10 cellular contexts compared by ENCODE assay signal in genomic region chr22:43289976-43290663, GRCh38. TPM values are rescaled to one million over a fixed set of nuclear protein-coding genes. Genes with fewer than 3 reads are reported as not detected.
DNase-seq lines count a peak whose midpoint lies in the region; ATAC-seq, FAIRE-seq and TF ChIP-seq lines count a peak whose summit lies in the region.
"Had no signal": no experiment of that assay in that cellular context is flagged by ENCODE, and none has a peak within 500 bp of the region (broad histone marks: within the 10 kb centered on the region; RNA-seq: fewer than 3 reads in every experiment).

No MANE protein-coding gene starts in this region.

- peaks cover 74% of the 10 kb centered on the region for H3K27me3 ChIP-seq in skeletal muscle satellite cell (ENCODE audit: control insufficient read depth, insufficient read depth, low read length)
- H3K27me3 ChIP-seq: vagina had no signal

- TF ChIP-seq POLR2A in H54 (IDR thresholded peaks at IDR 0.05; ENCODE audit: low read depth, low read length): no peak

- peak overlapping the region; percentile 57 for H3K4me2 ChIP-seq in skeletal muscle satellite cell (ENCODE audit: low read length)

- DNase-seq in H54 (ENCODE audit: insufficient read length, low spot score) (peak; percentile 24), NCI-H446 treated with DMSO at 0.1 percent for 48 hours (lab: John Stamatoyannopoulos, UW) (peak; percentile 74), fibroblast of the aortic adventitia (ENCODE audit: low read depth) (peak; percentile 33), NCI-H526 (lab: John Stamatoyannopoulos, UW) (no peak), hippocampal formation (lab: John Stamatoyannopoulos, UW) (no peak)
- DNase-seq: activated CD4-positive, alpha-beta T cell treated with anti-CD3 and anti-CD28 coated beads, Interleukin-2, amount 50 U/mL, for 48 hours had no signal

- TF ChIP-seq CTCF in fibroblast of the aortic adventitia (IDR thresholded peaks at IDR 0.05; ENCODE audit: insufficient read depth, low read length): no peak

- H3K4me3 ChIP-seq in fibroblast of the aortic adventitia (ENCODE audit: low read depth, low read length) (peak overlapping the region; percentile 55), skeletal muscle satellite cell (ENCODE audit: low read length) (no peak overlapping the region)

- H3K36me3 ChIP-seq in skeletal muscle satellite cell (ENCODE audit: insufficient read depth, low read length): no peaks in the 10 kb centered on the region
- H3K36me3 ChIP-seq: vagina had no signal

- H3K4me1 ChIP-seq in skeletal muscle satellite cell (ENCODE audit: control insufficient read depth, insufficient read depth, low read length): no peaks in the 10 kb centered on the region

- no peak overlapping the region for H3K9ac ChIP-seq in skeletal muscle satellite cell (ENCODE audit: low read depth, low read length)

- H3K9me3 ChIP-seq in skeletal muscle satellite cell (replicated peaks; ENCODE audit: low read length): no peaks in the 10 kb centered on the region
- H3K9me3 ChIP-seq: vagina had no signal

- no peak for FAIRE-seq in H54 (lab: Jason Lieb, UNC)
- FAIRE-seq: colon had no signal

- ATAC-seq in GM19397 (IDR thresholded peaks at IDR 0.05; ENCODE audit: unreplicated experiment): no peak

RNA-seq across cellular contexts. Expression of gene SCUBE1, which starts 53.1 kb away (rescaled TPM):
- total RNA-seq in fibroblast of the aortic adventitia (ENCODE audit: low replicate concordance): not detected in 2 replicates
- total RNA-seq in skeletal muscle satellite cell (2012; rRNA removed): 0.87 TPM in 1 of 2 replicates, not detected in the other

Comparison
In these comparisons a context has a peak if more than half of its experiments do, and no peak if none do; other contexts are left out.
1. DNase-seq: peak in H54 (single experiment), NCI-H446 treated with DMSO at 0.1 percent for 48 hours (single experiment) and fibroblast of the aortic adventitia (single experiment); none in NCI-H526 (0 of 2) and hippocampal formation (0 of 2).